ENCODE assay signal across 9 cellular contexts in the genomic region with DNA sequence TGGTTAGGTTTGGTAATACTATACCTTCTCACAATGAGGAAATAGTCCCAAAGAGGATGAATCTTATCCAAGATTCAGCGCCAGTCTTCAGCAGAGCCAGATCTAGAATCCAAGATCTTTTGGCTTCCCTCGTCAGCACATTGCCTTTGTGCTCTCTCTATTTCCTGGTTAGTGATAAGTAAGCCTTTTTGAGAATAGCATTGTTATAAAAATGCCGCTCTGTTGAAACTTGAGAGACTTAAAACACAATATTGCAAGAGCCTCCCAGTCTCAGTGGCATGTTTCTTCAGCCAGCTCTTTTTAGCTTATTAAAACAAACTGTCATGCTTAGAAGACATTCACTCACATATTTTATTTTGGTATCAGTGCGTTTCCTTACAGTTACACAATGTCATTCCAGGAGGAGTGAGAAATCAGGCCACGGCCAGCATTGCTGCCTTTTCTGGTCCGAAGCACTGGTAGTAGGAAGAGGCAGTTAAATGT.
DNase-seq lines count a peak whose midpoint lies in the region; ATAC-seq and TF ChIP-seq lines count a peak whose summit lies in the region.
"Had no signal": no experiment of that assay in that cellular context is flagged by ENCODE, and none has a peak within 500 bp of the region (broad histone marks: within the 10 kb centered on the region; RNA-seq: fewer than 3 reads in every experiment).

No MANE protein-coding gene starts in this region.

- H3K9ac ChIP-seq in BLaER1 treated with 17β-estradiol and CSF1 and Interleukin-3, amounts not matched to agents 10 nM and 100 nM: peak overlapping the region in 3 of 11 experiments; percentile 8 to 16 (median 12); a peak in 1 of 22 replicates
- H3K9ac ChIP-seq in rectal smooth muscle tissue (ENCODE audit: low read length): no peak overlapping the region

- peak overlapping the region in 8 of 11 experiments; percentile 7 to 55 (median 32); a peak in 11 of 22 replicates for H3K27ac ChIP-seq in BLaER1 treated with 17β-estradiol and CSF1 and Interleukin-3, amounts not matched to agents 10 nM and 100 nM
- H3K27ac ChIP-seq in rectal smooth muscle tissue (ENCODE audit: low read depth, low read length): peak overlapping the region; percentile 73

- peaks cover 42 to 99% (median 77%) of the 10 kb centered on the region in 10 experiments for H3K4me1 ChIP-seq in BLaER1 treated with 17β-estradiol and CSF1 and Interleukin-3, amounts not matched to agents 10 nM and 100 nM
- H3K4me1 ChIP-seq in rectal smooth muscle tissue (ENCODE audit: control insufficient read depth, insufficient read depth, low read length): peaks cover 65% of the 10 kb centered on the region

- no peak overlapping the region for H3K27ac Mint-ChIP-seq in MCF 10A (ENCODE audit: low read depth, unreplicated experiment)

- H3K27me3 Mint-ChIP-seq in MCF 10A (ENCODE audit: insufficient read depth, unreplicated experiment): no peaks in the 10 kb centered on the region

- H4K20me1 ChIP-seq in BLaER1 treated with 17β-estradiol and CSF1 and Interleukin-3, amounts not matched to agents 10 nM and 100 nM: peaks cover 55 to 100% (median 96%) of the 10 kb centered on the region in 11 experiments; a peak in 21 of 22 replicates

- no peak overlapping the region for H3K4me3 Mint-ChIP-seq in MCF 10A (ENCODE audit: unreplicated experiment)

- TF ChIP-seq POLR2A in GM18505 (IDR thresholded peaks at IDR 0.05; ENCODE audit: borderline replicate concordance, extremely low read depth, insufficient read depth, insufficient read length): no peak

- no peak overlapping the region for H3K4me3 ChIP-seq in BLaER1 treated with 17β-estradiol and CSF1 and Interleukin-3, amounts not matched to agents 10 nM and 100 nM
- H3K4me3 ChIP-seq in rectal smooth muscle tissue (ENCODE audit: low read length): no peak overlapping the region

- CTCF ChIA-PET in MCF 10A (lab: Yijun Ruan, JAX): interaction anchor here (0.6 to 2.4 kb wide), 5 partner anchors 11 to 162 kb away, joined by 3 to 13 read pairs (median 4); no protein-coding TSS in a partner anchor

- peak overlapping the region; percentile 38 to 75 (median 50); a peak in 21 of 22 replicates for H3K4me2 ChIP-seq in BLaER1 treated with 17β-estradiol and CSF1 and Interleukin-3, amounts not matched to agents 10 nM and 100 nM

- H3K4me1 Mint-ChIP-seq in MCF 10A (ENCODE audit: insufficient read depth, unreplicated experiment): peaks cover 40% of the 10 kb centered on the region

- intact Hi-C loops in MCF 10A (cut with micrococcal nuclease): no loop called here
- intact Hi-C loops in left ventricle myocardium superior (cut with micrococcal nuclease): no loop called here

- peaks cover 14% of the 10 kb centered on the region for H3K36me3 Mint-ChIP-seq in MCF 10A (ENCODE audit: insufficient read depth, unreplicated experiment)

- TF ChIP-seq CTCF in MCF 10A (IDR thresholded peaks at IDR 0.05; ENCODE audit: unreplicated experiment): no peak

- ATAC-seq in left ventricle myocardium superior: peak; percentile 81
- ATAC-seq in GM18505 (IDR thresholded peaks at IDR 0.05; ENCODE audit: unreplicated experiment): no peak

- POLR2A ChIA-PET in MCF 10A (lab: Yijun Ruan, JAX): interaction anchor here (1.1 to 2.1 kb wide), 4 partner anchors 12 to 158 kb away, joined by 3 to 14 read pairs (median 4); no protein-coding TSS in a partner anchor

- DNase-seq in MCF 10A (ENCODE audit: unreplicated experiment) (peak; percentile 34), left ventricle myocardium superior (peak; percentile 57), NCI-H2081 (lab: John Stamatoyannopoulos, UW) (no peak), OCI-M2 (lab: John Stamatoyannopoulos, UW; ENCODE audit: unreplicated experiment) (no peak), DMS53 treated with DMSO at 0.1 percent for 48 hours (lab: John Stamatoyannopoulos, UW; ENCODE audit: unreplicated experiment) (no peak)
- DNase-seq: NCI-H1092 treated with DMSO at 0.1 percent for 48 hours had no signal

- no peaks in the 10 kb centered on the region for H3K27me3 ChIP-seq in BLaER1 treated with 17β-estradiol and CSF1 and Interleukin-3, amounts not matched to agents 10 nM and 100 nM
- H3K27me3 ChIP-seq in rectal smooth muscle tissue (ENCODE audit: control insufficient read depth, insufficient read depth, low read length): no peaks in the 10 kb centered on the region

- H3K9me3 Mint-ChIP-seq in MCF 10A (ENCODE audit: unreplicated experiment): no peaks in the 10 kb centered on the region

- peaks cover 15 to 69% (median 27%) of the 10 kb centered on the region in 11 experiments; a peak in 21 of 22 replicates for H3K36me3 ChIP-seq in BLaER1 treated with 17β-estradiol and CSF1 and Interleukin-3, amounts not matched to agents 10 nM and 100 nM
- no peaks in the 10 kb centered on the region for H3K36me3 ChIP-seq in rectal smooth muscle tissue (ENCODE audit: control insufficient read depth, insufficient read depth, low read length)

- H3K9me3 ChIP-seq in BLaER1 treated with 17β-estradiol and CSF1 and Interleukin-3, amounts not matched to agents 10 nM and 100 nM (replicated peaks in 1 of 11): no peaks in the 10 kb centered on the region

- BruUV-seq in MCF 10A (replicated peaks; lab: Mats Ljungman, UMichigan): no TSS peak

Comparison
In these comparisons a context has a peak if more than half of its experiments do, and no peak if none do; other contexts are left out.
1. DNase-seq: peak in MCF 10A (single experiment) and left ventricle myocardium superior (single experiment); none in NCI-H2081 (0 of 2), OCI-M2 (single experiment) and DMS53 treated with DMSO at 0.1 percent for 48 hours (single experiment).